8 cellular contexts compared by ENCODE assay signal in the genomic region with DNA sequence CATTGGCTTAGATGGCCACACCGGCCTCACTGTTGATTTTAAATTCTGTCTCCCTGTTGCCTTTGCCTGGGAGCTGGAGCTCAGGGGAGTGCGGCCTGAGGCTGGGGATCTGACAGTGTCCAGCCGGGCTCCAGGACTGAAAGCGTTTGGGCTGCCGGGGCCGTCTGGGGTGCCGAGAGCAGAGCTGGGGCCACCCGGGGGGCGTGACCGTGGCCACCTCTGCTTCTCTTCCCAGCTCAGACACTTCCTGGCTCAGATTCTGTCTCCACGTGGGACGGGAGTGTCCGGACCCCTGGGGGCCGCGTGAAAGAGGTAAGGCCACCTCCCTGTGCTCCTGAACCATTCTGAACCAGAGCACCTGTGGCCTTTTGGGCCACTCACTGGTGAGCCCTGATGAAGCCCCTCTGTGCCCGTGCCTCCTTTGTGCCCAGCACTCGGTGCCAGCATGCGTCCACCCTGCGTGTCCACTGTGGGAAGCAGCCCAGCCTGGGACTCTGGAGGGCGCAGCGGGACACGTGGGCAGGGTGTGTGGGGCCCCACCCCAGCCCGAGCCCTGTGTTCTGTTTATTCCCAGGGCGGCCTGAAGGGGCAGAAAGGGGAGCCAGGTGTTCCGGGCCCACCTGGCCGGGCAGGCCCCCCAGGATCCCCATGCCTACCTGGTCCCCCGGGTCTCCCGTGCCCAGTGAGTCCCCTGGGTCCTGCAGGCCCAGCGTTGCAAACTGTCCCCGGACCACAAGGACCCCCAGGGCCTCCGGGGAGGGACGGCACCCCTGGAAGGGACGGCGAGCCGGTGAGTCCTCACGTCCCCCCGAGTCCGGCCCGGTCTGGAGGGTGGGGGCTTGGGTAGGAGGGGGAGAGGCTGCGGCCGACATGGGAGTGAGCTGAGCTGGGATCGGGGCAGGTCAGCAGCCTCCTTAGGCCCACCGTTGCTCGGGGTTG.
DNase-seq lines count a peak whose midpoint lies in the region; ATAC-seq, FAIRE-seq and TF ChIP-seq lines count a peak whose summit lies in the region.

No MANE protein-coding gene starts in this region.

- peaks cover 4% of the 10 kb centered on the region for H3K9me3 ChIP-seq in astrocyte (ENCODE audit: insufficient read depth, low read depth, low read length)
- H3K9me3 ChIP-seq in right lobe of liver: no peaks in the 10 kb centered on the region
- peaks cover 3% of the 10 kb centered on the region for H3K9me3 ChIP-seq in thymus (ENCODE audit: control insufficient read depth)

- POLR2A ChIA-PET in activated CD4-positive, alpha-beta T cell treated with anti-CD3 and anti-CD28 coated beads, Interleukin-2, amount 10 ng/mL, durations not matched to agents 7 days and 5 days (lab: Charles Lee): no interaction called here

- H3K9ac ChIP-seq in astrocyte (ENCODE audit: low read length): no peak overlapping the region

- H3K4me2 ChIP-seq in astrocyte (ENCODE audit: low read length): no peak overlapping the region

- WGBS in right lobe of liver (ENCODE audit: insufficient coverage, low coverage, low lambda C conversion rate, missing lambda C conversion rate): 66% methylated on average over 22 of the region's 44 CpGs
- 85% methylated on average over 44 of the region's 44 CpGs for WGBS in thymus

- H3K27ac ChIP-seq in astrocyte (ENCODE audit: low read depth, low read length): no peak overlapping the region
- peak overlapping the region in 2 of 3 donors; percentile 57 to 68 for H3K27ac ChIP-seq in right lobe of liver
- peak overlapping the region; percentile 93 for H3K27ac ChIP-seq in thymus (ENCODE audit: low read depth)

- ATAC-seq in right lobe of liver (peak in 1 of 4 donors; percentile 0), GM21515 (IDR thresholded peaks at IDR 0.05; ENCODE audit: unreplicated experiment) (no peak), HG03457 (IDR thresholded peaks at IDR 0.05; ENCODE audit: unreplicated experiment) (no peak)

- no peaks in the 10 kb centered on the region for H3K27me3 Mint-ChIP-seq in activated CD4-positive, alpha-beta T cell treated with anti-CD3 and anti-CD28 coated beads, Interleukin-2, amount 10 ng/mL, durations not matched to agents 7 days and 5 days
- H3K27me3 Mint-ChIP-seq in astrocyte (ENCODE audit: low read depth, unreplicated experiment): no peaks in the 10 kb centered on the region

- H3K9me3 Mint-ChIP-seq in activated CD4-positive, alpha-beta T cell treated with anti-CD3 and anti-CD28 coated beads, Interleukin-2, amount 10 ng/mL, durations not matched to agents 7 days and 5 days: peaks cover 4% of the 10 kb centered on the region
- H3K9me3 Mint-ChIP-seq in astrocyte (ENCODE audit: unreplicated experiment): no peaks in the 10 kb centered on the region

- CTCF ChIA-PET in activated CD4-positive, alpha-beta T cell treated with anti-CD3 and anti-CD28 coated beads, Interleukin-2, amount 10 ng/mL, durations not matched to agents 7 days and 5 days (lab: Charles Lee): interaction anchor here (0.6 to 1.6 kb wide), 3 partner anchors 23 to 410 kb away, joined by 3 to 4 read pairs (median 3); no protein-coding TSS in a partner anchor

- peaks cover 29% of the 10 kb centered on the region for H3K4me1 Mint-ChIP-seq in activated CD4-positive, alpha-beta T cell treated with anti-CD3 and anti-CD28 coated beads, Interleukin-2, amount 10 ng/mL, durations not matched to agents 7 days and 5 days
- H3K4me1 Mint-ChIP-seq in astrocyte (ENCODE audit: low read depth, unreplicated experiment): peaks cover 14% of the 10 kb centered on the region

- H3K27me3 ChIP-seq in astrocyte (ENCODE audit: insufficient read depth, low read length) (no peaks in the 10 kb centered on the region), right lobe of liver (no peaks in the 10 kb centered on the region), thymus (ENCODE audit: control insufficient read depth, insufficient read depth) (no peaks in the 10 kb centered on the region)

- intact Hi-C loops in right lobe of liver (cut with DNase I): no loop called here

- no peak for FAIRE-seq in astrocyte (lab: Jason Lieb, UNC)

- H3K4me3 Mint-ChIP-seq in activated CD4-positive, alpha-beta T cell treated with anti-CD3 and anti-CD28 coated beads, Interleukin-2, amount 10 ng/mL, durations not matched to agents 7 days and 5 days: peak overlapping the region; percentile 71
- no peak overlapping the region for H3K4me3 Mint-ChIP-seq in astrocyte (ENCODE audit: unreplicated experiment)

- TF ChIP-seq CTCF in astrocyte (IDR thresholded peaks at IDR 0.05; ENCODE audit: insufficient read depth, low read depth, low read length) (no peak), right lobe of liver (IDR thresholded peaks at IDR 0.05) (no peak)

- peak overlapping the region; percentile 90 for H3K27ac Mint-ChIP-seq in activated CD4-positive, alpha-beta T cell treated with anti-CD3 and anti-CD28 coated beads, Interleukin-2, amount 10 ng/mL, durations not matched to agents 7 days and 5 days
- H3K27ac Mint-ChIP-seq in astrocyte (ENCODE audit: unreplicated experiment): peak overlapping the region; percentile 27

- DNase-seq in activated CD4-positive, alpha-beta T cell treated with anti-CD3 and anti-CD28 coated beads, Interleukin-2, amount 10 ng/mL, durations not matched to agents 7 days and 5 days: no peak
- DNase-seq in activated CD4-positive, alpha-beta T cell treated with anti-CD3 and anti-CD28 coated beads for 48 hours: no peak
- DNase-seq in astrocyte (ENCODE audit: low read depth) (no peak), right lobe of liver (peak in 1 of 3 donors; percentile 29), DMS114 treated with DMSO at 0.1 percent for 48 hours (lab: John Stamatoyannopoulos, UW; ENCODE audit: unreplicated experiment) (no peak)

- peaks cover 19% of the 10 kb centered on the region for H4K20me1 ChIP-seq in astrocyte (ENCODE audit: insufficient read depth, low read length)

- H3K36me3 Mint-ChIP-seq in activated CD4-positive, alpha-beta T cell treated with anti-CD3 and anti-CD28 coated beads, Interleukin-2, amount 10 ng/mL, durations not matched to agents 7 days and 5 days (ENCODE audit: low read depth): no peaks in the 10 kb centered on the region
- peaks cover 8% of the 10 kb centered on the region for H3K36me3 Mint-ChIP-seq in astrocyte (ENCODE audit: low read depth, unreplicated experiment)

- H3K79me2 ChIP-seq in astrocyte (ENCODE audit: insufficient read depth, low read length): peaks cover 18% of the 10 kb centered on the region

- no peak for TF ChIP-seq POLR2A in right lobe of liver (IDR thresholded peaks at IDR 0.05)

- H3K36me3 ChIP-seq in astrocyte (ENCODE audit: insufficient read depth, low read length) (peaks cover 4% of the 10 kb centered on the region), right lobe of liver (peaks cover 0 to 80% (median 36%) of the 10 kb centered on the region in 4 donors), thymus (ENCODE audit: control insufficient read depth, insufficient read depth) (no peaks in the 10 kb centered on the region)

- H2AFZ ChIP-seq in astrocyte (ENCODE audit: low read depth, low read length): no peak overlapping the region

- peaks cover 5% of the 10 kb centered on the region for H3K4me1 ChIP-seq in astrocyte (ENCODE audit: insufficient read depth, low read length)
- peaks cover 0 to 15% (median 3%) of the 10 kb centered on the region in 4 donors for H3K4me1 ChIP-seq in right lobe of liver
- H3K4me1 ChIP-seq in thymus (ENCODE audit: control insufficient read depth, insufficient read depth, low read length): peaks cover 13% of the 10 kb centered on the region

- H3K4me3 ChIP-seq in astrocyte (ENCODE audit: insufficient read depth, low read depth, low read length) (no peak overlapping the region), right lobe of liver (no peak overlapping the region), thymus (ENCODE audit: low read length) (no peak overlapping the region)
